1 cellular context compared by ENCODE assay signal in the genomic region with DNA sequence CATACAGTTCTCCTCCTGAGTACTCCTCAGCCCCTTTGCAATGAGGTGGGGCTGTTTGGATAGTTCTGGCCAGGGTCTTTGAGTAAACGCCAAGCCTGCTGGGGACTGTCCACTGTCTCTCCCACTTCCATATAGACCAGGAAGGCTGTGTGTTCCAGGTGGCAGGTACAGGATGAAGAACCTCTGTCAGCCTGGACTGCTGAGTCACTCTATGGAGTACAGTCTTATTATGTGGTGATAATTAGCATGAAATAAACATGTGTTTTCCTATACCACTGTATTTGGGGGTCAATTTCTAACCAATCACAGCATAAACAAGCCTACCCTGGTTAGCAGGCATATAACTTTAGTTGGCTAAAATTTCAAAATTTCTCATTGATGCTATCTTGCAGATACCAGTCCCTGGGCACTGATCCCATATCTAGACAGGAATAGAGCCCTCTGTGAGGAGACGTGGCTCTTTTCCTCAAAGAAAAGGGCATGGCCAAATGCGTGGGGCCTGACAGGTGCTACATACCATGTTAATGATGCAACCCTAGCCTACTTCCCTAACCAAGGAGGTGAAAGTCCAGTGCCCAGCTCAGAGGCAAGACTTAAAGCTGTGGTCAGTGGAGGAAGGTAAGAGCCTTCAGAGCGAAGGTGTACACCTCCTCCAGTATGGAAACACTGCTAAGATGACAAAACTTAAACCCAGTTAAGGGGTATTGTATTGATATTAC.
TF ChIP-seq lines count a peak whose summit lies in the region.

No MANE protein-coding gene starts in this region.

TF ChIP-seq in endothelial cell of umbilical vein, 7 proteins besides CTCF, POLR2A, EP300 and RAD21 (continued from another document):
- TF ChIP-seq POLR2AphosphoS5 (IDR thresholded peaks at IDR 0.05; ENCODE audit: insufficient read depth, low read depth, low read length) = no peak
- TF ChIP-seq, protein P1, sequence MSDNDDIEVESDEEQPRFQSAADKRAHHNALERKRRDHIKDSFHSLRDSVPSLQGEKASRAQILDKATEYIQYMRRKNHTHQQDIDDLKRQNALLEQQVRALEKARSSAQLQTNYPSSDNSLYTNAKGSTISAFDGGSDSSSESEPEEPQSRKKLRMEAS (IDR thresholded peaks at IDR 0.05; ENCODE audit: insufficient read depth, insufficient read length) = no peak
- TF ChIP-seq MYC (IDR thresholded peaks at IDR 0.05; ENCODE audit: low read depth, low read length) = no peak
